ENCODE assay signal across 1 cellular context in the genomic region with DNA sequence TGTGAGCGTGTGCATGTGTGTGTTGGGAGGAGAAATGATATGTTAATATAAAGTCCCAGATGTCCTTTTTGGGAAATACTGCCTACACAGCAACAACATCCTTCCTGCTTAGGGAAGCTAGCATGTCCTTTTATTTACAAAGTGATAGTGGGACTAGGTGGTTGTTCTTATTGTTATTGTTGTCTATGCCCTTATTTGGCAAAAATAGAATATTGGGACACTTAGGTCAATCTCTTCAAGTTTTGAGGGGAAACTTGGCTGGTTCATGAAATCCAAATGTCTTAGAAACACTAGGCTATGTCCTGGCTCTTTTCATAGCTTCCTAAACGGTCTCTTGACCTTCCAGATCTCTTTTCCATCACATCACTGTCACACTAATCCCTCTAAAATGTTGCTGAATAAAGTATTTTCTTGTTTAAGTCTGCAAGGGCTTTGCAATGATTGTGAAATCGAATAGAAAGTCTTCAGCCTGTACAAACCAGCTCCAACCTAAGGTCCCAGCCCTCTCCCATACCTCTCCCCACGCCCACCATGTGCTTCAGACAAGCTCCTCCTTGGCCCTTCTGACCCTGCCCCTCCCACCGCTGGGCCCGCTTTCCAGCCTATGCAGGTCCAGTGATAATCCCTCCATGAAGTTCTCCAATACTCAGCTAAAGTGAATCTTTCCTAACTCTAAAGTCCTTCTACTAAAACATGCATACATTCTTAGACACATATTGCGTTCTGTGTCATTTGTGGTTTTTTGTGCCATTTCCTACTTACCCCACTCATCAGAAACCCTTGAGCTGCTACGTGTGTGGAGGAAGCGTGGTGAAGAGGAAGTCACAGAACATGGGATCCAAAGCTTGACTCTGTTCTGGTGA.
TF ChIP-seq lines count a peak whose summit lies in the region.

No MANE protein-coding gene starts in this region.

TF ChIP-seq in K562, 482 proteins besides CTCF, POLR2A, EP300 and RAD21 (continued from another document):
- TF ChIP-seq, protein P1, sequence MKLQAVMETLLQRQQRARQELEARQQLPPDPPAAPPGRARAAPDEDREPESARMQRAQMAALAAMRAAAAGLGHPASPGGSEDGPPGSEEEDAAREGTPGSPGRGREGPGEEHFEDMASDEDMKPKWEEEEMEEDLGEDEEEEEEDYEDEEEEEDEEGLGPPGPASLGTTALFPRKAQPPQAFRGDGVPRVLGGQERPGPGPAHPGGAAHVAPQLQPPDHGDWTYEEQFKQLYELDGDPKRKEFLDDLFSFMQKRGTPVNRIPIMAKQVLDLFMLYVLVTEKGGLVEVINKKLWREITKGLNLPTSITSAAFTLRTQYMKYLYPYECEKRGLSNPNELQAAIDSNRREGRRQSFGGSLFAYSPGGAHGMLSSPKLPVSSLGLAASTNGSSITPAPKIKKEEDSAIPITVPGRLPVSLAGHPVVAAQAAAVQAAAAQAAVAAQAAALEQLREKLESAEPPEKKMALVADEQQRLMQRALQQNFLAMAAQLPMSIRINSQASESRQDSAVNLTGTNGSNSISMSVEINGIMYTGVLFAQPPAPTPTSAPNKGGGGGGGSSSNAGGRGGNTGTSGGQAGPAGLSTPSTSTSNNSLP (IDR thresholded peaks at IDR 0.05; ENCODE audit: borderline replicate concordance, low read depth, low read length): no peak
- TF ChIP-seq, protein P2, sequence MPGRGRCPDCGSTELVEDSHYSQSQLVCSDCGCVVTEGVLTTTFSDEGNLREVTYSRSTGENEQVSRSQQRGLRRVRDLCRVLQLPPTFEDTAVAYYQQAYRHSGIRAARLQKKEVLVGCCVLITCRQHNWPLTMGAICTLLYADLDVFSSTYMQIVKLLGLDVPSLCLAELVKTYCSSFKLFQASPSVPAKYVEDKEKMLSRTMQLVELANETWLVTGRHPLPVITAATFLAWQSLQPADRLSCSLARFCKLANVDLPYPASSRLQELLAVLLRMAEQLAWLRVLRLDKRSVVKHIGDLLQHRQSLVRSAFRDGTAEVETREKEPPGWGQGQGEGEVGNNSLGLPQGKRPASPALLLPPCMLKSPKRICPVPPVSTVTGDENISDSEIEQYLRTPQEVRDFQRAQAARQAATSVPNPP (IDR thresholded peaks at IDR 0.05; ENCODE audit: borderline replicate concordance, insufficient read depth, insufficient read length): no peak
- TF ChIP-seq, protein P3, sequence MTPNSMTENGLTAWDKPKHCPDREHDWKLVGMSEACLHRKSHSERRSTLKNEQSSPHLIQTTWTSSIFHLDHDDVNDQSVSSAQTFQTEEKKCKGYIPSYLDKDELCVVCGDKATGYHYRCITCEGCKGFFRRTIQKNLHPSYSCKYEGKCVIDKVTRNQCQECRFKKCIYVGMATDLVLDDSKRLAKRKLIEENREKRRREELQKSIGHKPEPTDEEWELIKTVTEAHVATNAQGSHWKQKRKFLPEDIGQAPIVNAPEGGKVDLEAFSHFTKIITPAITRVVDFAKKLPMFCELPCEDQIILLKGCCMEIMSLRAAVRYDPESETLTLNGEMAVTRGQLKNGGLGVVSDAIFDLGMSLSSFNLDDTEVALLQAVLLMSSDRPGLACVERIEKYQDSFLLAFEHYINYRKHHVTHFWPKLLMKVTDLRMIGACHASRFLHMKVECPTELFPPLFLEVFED (CRISPR knock-in tag; conservative IDR thresholded peaks at IDR 0.05): no peak
- TF ChIP-seq CEBPB (tag; IDR thresholded peaks at IDR 0.05) (peak; percentile 75), ZNF586 (CRISPR knock-in tag; conservative IDR thresholded peaks at IDR 0.05) (no peak), IRF2 (CRISPR knock-in tag; IDR thresholded peaks at IDR 0.05) (no peak), PHB (CRISPR knock-in tag; IDR thresholded peaks at IDR 0.05) (no peak), TAF7 (tag; IDR thresholded peaks at IDR 0.05) (no peak), TGIF2 (CRISPR knock-in tag; IDR thresholded peaks at IDR 0.05) (peak; percentile 30; the same call in 1 of the 2 replicates), SRF (CRISPR knock-in tag; IDR thresholded peaks at IDR 0.05) (peak in 1 of 2 experiments; percentile 89; a peak in 1 of 4 replicates)
- TF ChIP-seq, protein P4, sequence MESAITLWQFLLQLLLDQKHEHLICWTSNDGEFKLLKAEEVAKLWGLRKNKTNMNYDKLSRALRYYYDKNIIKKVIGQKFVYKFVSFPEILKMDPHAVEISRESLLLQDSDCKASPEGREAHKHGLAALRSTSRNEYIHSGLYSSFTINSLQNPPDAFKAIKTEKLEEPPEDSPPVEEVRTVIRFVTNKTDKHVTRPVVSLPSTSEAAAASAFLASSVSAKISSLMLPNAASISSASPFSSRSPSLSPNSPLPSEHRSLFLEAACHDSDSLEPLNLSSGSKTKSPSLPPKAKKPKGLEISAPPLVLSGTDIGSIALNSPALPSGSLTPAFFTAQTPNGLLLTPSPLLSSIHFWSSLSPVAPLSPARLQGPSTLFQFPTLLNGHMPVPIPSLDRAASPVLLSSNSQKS (CRISPR knock-in tag; IDR thresholded peaks at IDR 0.05): no peak
TF ChIP-seq in K562: peak in this region for 4.
